In the genomic region with DNA sequence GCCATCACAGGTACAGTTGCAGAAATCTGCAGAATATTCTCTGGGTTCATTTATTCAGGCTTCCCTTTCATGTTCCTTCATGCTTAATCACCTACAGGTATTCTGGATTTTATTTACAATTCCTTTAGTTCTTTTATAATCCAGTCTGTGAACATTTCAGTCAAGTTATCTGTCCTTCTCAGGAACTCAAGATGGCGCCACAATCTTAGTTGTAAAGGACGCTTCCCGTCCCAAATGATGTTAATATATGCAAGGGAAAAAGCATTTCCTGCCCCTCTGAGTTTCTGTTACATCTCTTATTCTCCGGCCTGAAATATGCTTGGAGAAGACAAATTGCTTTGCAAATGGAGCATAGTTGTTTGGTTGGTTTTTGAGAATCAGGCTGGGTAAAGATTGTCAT, we compare ENCODE assay signal across 9 cellular contexts. TPM values are rescaled to one million over a fixed set of nuclear protein-coding genes. Genes with fewer than 3 reads are reported as not detected.
A peak's percentile ranks its signal among the peaks of the same experiment; 100 is the strongest.
DNase-seq lines count a peak whose midpoint lies in the region; ATAC-seq, FAIRE-seq and TF ChIP-seq lines count a peak whose summit lies in the region.
"Had no signal": no experiment of that assay in that cellular context is flagged by ENCODE, and none has a peak within 500 bp of the region (broad histone marks: within the 10 kb centered on the region; RNA-seq: fewer than 3 reads in every experiment).

No MANE protein-coding gene starts in this region.

- H3K27ac Mint-ChIP-seq in stimulated activated naive CD8-positive, alpha-beta T cell treated with anti-CD3 and anti-CD28 coated beads, Interleukin-15, amount 100 ng/mL, for 72 hours: no peak overlapping the region

- H3K27me3 ChIP-seq in bronchial epithelial cell (ENCODE audit: control insufficient read depth, insufficient read depth, low read length): no peaks in the 10 kb centered on the region
- H3K27me3 ChIP-seq: gastrocnemius medialis had no signal

- peak; percentile 40 for TF ChIP-seq CTCF in NB4 (IDR thresholded peaks at IDR 0.05; ENCODE audit: low read depth, low read length)
- TF ChIP-seq CTCF in bronchial epithelial cell (IDR thresholded peaks at IDR 0.05; ENCODE audit: insufficient read depth, low read length, severe bottlenecking): peak; percentile 33

- no peak overlapping the region for H3K4me3 Mint-ChIP-seq in stimulated activated naive CD8-positive, alpha-beta T cell treated with anti-CD3 and anti-CD28 coated beads, Interleukin-15, amount 100 ng/mL, for 72 hours

- TF ChIP-seq POLR2A in NB4 (IDR thresholded peaks at IDR 0.05; ENCODE audit: extremely low read depth, insufficient read length): no peak

- H3K4me3 ChIP-seq in NB4 (ENCODE audit: low read depth, low read length) (no peak overlapping the region), bronchial epithelial cell (ENCODE audit: low read depth, low read length) (no peak overlapping the region)
- H3K4me3 ChIP-seq: gastrocnemius medialis had no signal

- no peaks in the 10 kb centered on the region for H3K9me3 Mint-ChIP-seq in stimulated activated naive CD8-positive, alpha-beta T cell treated with anti-CD3 and anti-CD28 coated beads, Interleukin-15, amount 100 ng/mL, for 72 hours

- no peaks in the 10 kb centered on the region for H3K36me3 ChIP-seq in bronchial epithelial cell (ENCODE audit: control insufficient read depth, insufficient read depth, low read length)
- H3K36me3 ChIP-seq: gastrocnemius medialis had no signal

- ATAC-seq in stimulated activated naive CD8-positive, alpha-beta T cell treated with anti-CD3 and anti-CD28 coated beads, Interleukin-15, amount 100 ng/mL, for 72 hours: no peak

- DNase-seq in DMS53 treated with DMSO at 0.1 percent for 48 hours (lab: John Stamatoyannopoulos, UW; ENCODE audit: unreplicated experiment) (peak; percentile 41), NB4 (ENCODE audit: low read depth) (peak; percentile 77), bronchial epithelial cell (ENCODE audit: low read depth) (peak; percentile 65), myocyte (ENCODE audit: low read depth) (peak; percentile 65), GOT3 (lab: John Stamatoyannopoulos, UW) (no peak)
- no peak for DNase-seq in activated CD4-positive, alpha-beta T cell treated with anti-CD3 and anti-CD28 coated beads for 1 hour
- DNase-seq in stimulated activated naive CD8-positive, alpha-beta T cell treated with anti-CD3 and anti-CD28 coated beads, Interleukin-15, amount 100 ng/mL, for 72 hours: no peak
- no peak for DNase-seq in activated CD4-positive, CD25-positive, alpha-beta regulatory T cell (lab: John Stamatoyannopoulos, UW)
- DNase-seq: gastrocnemius medialis had no signal

- no peak for FAIRE-seq in bronchial epithelial cell (lab: Jason Lieb, UNC)

- H3K27me3 Mint-ChIP-seq in stimulated activated naive CD8-positive, alpha-beta T cell treated with anti-CD3 and anti-CD28 coated beads, Interleukin-15, amount 100 ng/mL, for 72 hours: no peaks in the 10 kb centered on the region

- H3K4me1 Mint-ChIP-seq in stimulated activated naive CD8-positive, alpha-beta T cell treated with anti-CD3 and anti-CD28 coated beads, Interleukin-15, amount 100 ng/mL, for 72 hours: no peaks in the 10 kb centered on the region

RNA-seq across cellular contexts. Expression of gene F3, which starts 19.3 kb away (rescaled TPM):
- total RNA-seq in bronchial epithelial cell (326 and 618 TPM in 2 replicates), myocyte (5.0 and 5.1 TPM in 2 replicates)
- 8.1 TPM for polyA plus RNA-seq in myocyte (2012)

Comparison
In these comparisons a context has a peak if more than half of its experiments do, and no peak if none do; other contexts are left out.
1. DNase-seq: peak in DMS53 treated with DMSO at 0.1 percent for 48 hours (single experiment), NB4 (single experiment), bronchial epithelial cell (single experiment) and myocyte (single experiment); none in activated CD4-positive, alpha-beta T cell treated with anti-CD3 and anti-CD28 coated beads for 1 hour (single experiment), stimulated activated naive CD8-positive, alpha-beta T cell treated with anti-CD3 and anti-CD28 coated beads, Interleukin-15, amount 100 ng/mL, for 72 hours (0 of 2), GOT3 (single experiment) and activated CD4-positive, CD25-positive, alpha-beta regulatory T cell (0 of 4).
2. RNA of gene F3, which starts 19.3 kb away (total RNA-seq): 326 to 618 TPM in bronchial epithelial cell; 5.0 to 5.1 TPM in myocyte; every median in the first group is over 10 times any median in the second.